ENCODE assay signal across 16 cellular contexts in the genomic region with DNA sequence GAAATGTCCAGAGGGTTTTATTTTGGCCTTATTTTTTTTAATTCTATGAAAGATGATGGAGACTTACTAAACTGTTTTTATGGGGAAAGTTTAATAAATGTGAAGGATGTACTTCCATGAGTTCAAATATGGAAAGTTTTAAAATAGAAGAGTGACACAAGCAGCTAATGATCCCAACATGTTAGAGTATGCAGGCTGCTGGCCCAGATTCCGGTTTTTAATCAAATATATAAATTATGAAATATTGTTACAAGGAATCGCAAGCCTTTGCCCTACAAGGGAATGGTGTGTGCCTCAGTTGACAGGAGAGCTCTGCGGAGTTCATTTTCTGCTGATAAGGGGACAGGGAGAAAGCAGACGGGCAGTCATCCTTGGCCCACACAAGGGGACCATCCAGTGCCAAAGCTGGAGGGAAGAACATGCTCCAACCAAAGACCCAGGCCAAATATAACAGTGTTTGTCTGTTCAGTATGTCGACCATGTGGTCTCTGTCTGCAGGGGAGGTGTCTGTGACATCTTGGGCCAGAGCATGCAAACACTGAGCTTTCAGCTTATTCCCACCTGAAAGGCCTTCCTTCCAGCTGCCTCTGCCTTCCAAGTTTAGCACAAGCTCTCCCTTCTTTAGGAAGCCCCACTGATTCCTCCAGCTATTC.
"Had no signal": no experiment of that assay in that cellular context is flagged by ENCODE, and none has a peak within 500 bp of the region (broad histone marks: within the 10 kb centered on the region; RNA-seq: fewer than 3 reads in every experiment).

No MANE protein-coding gene starts in this region.

- DNase-seq: activated B cell treated with CpG ODN at 0.5 μM for 24 hours; activated CD4-positive, alpha-beta T cell treated with anti-CD3 and anti-CD28 coated beads for 48 hours; activated CD8-positive, alpha-beta T cell treated with anti-CD3 and anti-CD28 coated beads for 36 hours; activated effector memory CD4-positive, alpha-beta T cell treated with anti-CD3 and anti-CD28 coated beads, Interleukin-2, amount 50 U/mL, for 16 hours; activated T-cell treated with anti-CD3 and anti-CD28 coated beads, Interleukin-2, amount 50 U/mL, for 48 hours; effector memory CD8-positive, alpha-beta T cell; left lung; pancreas; retina; SW 1271; testis had no signal

- H3K36me3 Mint-ChIP-seq: activated naive CD4-positive, alpha-beta T cell treated with anti-CD3 and anti-CD28 coated beads, Interleukin-2, amount 50 U/mL, for 24 hours had no signal

- H3K27ac Mint-ChIP-seq: activated B cell treated with CpG ODN at 0.5 μM for 24 hours; activated CD8-positive, alpha-beta T cell treated with anti-CD3 and anti-CD28 coated beads for 36 hours; activated naive CD4-positive, alpha-beta T cell treated with anti-CD3 and anti-CD28 coated beads, Interleukin-2, amount 50 U/mL, for 24 hours; dendritic cell treated with granulocyte-macrophage colony-stimulating factor and Interleukin-4, amounts not matched to agents 40 ng/mL and 50 ng/mL, for 4 days; effector memory CD8-positive, alpha-beta T cell; stimulated activated naive CD8-positive, alpha-beta T cell treated with anti-CD3 and anti-CD28 coated beads, Interleukin-15, Interleukin-2, amounts not matched to agents 100 ng/mL and 50 ng/mL, for 24 hours had no signal

- H3K36me3 ChIP-seq: pancreas had no signal

- H3K4me3 Mint-ChIP-seq: activated B cell treated with CpG ODN at 0.5 μM for 24 hours; activated CD8-positive, alpha-beta T cell treated with anti-CD3 and anti-CD28 coated beads for 36 hours; activated naive CD4-positive, alpha-beta T cell treated with anti-CD3 and anti-CD28 coated beads, Interleukin-2, amount 50 U/mL, for 24 hours; brain; dendritic cell treated with granulocyte-macrophage colony-stimulating factor and Interleukin-4, amounts not matched to agents 40 ng/mL and 50 ng/mL, for 4 days; effector memory CD8-positive, alpha-beta T cell; stimulated activated naive CD8-positive, alpha-beta T cell treated with anti-CD3 and anti-CD28 coated beads, Interleukin-15, Interleukin-2, amounts not matched to agents 100 ng/mL and 50 ng/mL, for 24 hours had no signal

- H3K9me3 ChIP-seq: left lung, pancreas, testis had no signal

- H3K4me1 ChIP-seq: pancreas had no signal

- H3K27me3 Mint-ChIP-seq: activated B cell treated with CpG ODN at 0.5 μM for 24 hours; brain; dendritic cell treated with granulocyte-macrophage colony-stimulating factor and Interleukin-4, amounts not matched to agents 40 ng/mL and 50 ng/mL, for 4 days; stimulated activated naive CD8-positive, alpha-beta T cell treated with anti-CD3 and anti-CD28 coated beads, Interleukin-15, Interleukin-2, amounts not matched to agents 100 ng/mL and 50 ng/mL, for 24 hours had no signal

- H3K27ac ChIP-seq: pancreas had no signal

- H3K27me3 ChIP-seq: left lung, pancreas, testis had no signal

- H3K4me3 ChIP-seq: left lung, pancreas, skin epidermis, testis had no signal

- H3K9me3 Mint-ChIP-seq: activated B cell treated with CpG ODN at 0.5 μM for 24 hours; activated CD8-positive, alpha-beta T cell treated with anti-CD3 and anti-CD28 coated beads for 36 hours; activated naive CD4-positive, alpha-beta T cell treated with anti-CD3 and anti-CD28 coated beads, Interleukin-2, amount 50 U/mL, for 24 hours; dendritic cell treated with granulocyte-macrophage colony-stimulating factor and Interleukin-4, amounts not matched to agents 40 ng/mL and 50 ng/mL, for 4 days; effector memory CD8-positive, alpha-beta T cell; stimulated activated naive CD8-positive, alpha-beta T cell treated with anti-CD3 and anti-CD28 coated beads, Interleukin-15, Interleukin-2, amounts not matched to agents 100 ng/mL and 50 ng/mL, for 24 hours had no signal
